ENCODE assay signal across 8 cellular contexts in genomic region chr5:142109356-142110045, GRCh38. TPM values are rescaled to one million over a fixed set of nuclear protein-coding genes. Genes with fewer than 3 reads are reported as not detected.
DNase-seq lines count a peak whose midpoint lies in the region; ATAC-seq and TF ChIP-seq lines count a peak whose summit lies in the region.

No MANE protein-coding gene starts in this region.

- peak; percentile 20 for ATAC-seq in GM18511 (IDR thresholded peaks at IDR 0.05; ENCODE audit: unreplicated experiment)

- WGBS in liver = under 1% methylated on average over 18 of the region's 18 CpGs
- WGBS in suprapubic skin = under 1% methylated on average over 18 of the region's 18 CpGs

- H3K27me3 Mint-ChIP-seq in chondrocyte (ENCODE audit: low read depth) = no peaks in the 10 kb centered on the region

- peaks cover 9 to 23% (median 14%) of the 10 kb centered on the region in 4 donors for H3K4me1 ChIP-seq in liver (ENCODE audit: control insufficient read depth in 4 of 4, insufficient read depth in 4 of 4, low read length in 3 of 4)
- H3K4me1 ChIP-seq in suprapubic skin = peaks cover 51% of the 10 kb centered on the region

- H3K27me3 ChIP-seq in liver (ENCODE audit: control insufficient read depth in 4 of 4, insufficient read depth in 4 of 4, low read length in 3 of 4) (no peaks in the 10 kb centered on the region), suprapubic skin (no peaks in the 10 kb centered on the region)

- H3K36me3 Mint-ChIP-seq in chondrocyte (ENCODE audit: low read depth) = no peaks in the 10 kb centered on the region

- DNase-seq in AG08396 (ENCODE audit: low spot score) = peak; percentile 42
- no peak for DNase-seq in chondrocyte (ENCODE audit: low spot score)
- DNase-seq in suprapubic skin (ENCODE audit: low spot score in 2 of 2) = no peak
- DNase-seq in NCI-H1092 (lab: John Stamatoyannopoulos, UW) = no peak
- DNase-seq in iPS-NIHi7 (ENCODE audit: extremely low spot score) = no peak

- peak overlapping the region; percentile 99 for H3K4me3 Mint-ChIP-seq in chondrocyte (ENCODE audit: unreplicated experiment)

- peak overlapping the region; percentile 55 to 86 for H3K9ac ChIP-seq in liver (ENCODE audit: low read depth in 1 of 2, low read length in 2 of 2)

- H3K36me3 ChIP-seq in liver (ENCODE audit: control insufficient read depth in 4 of 4, insufficient read depth in 3 of 4, low read depth in 1 of 4, low read length in 3 of 4) (no peaks in the 10 kb centered on the region), suprapubic skin (no peaks in the 10 kb centered on the region)

- H3K27ac ChIP-seq in liver (ENCODE audit: low read depth in 1 of 2, low read length in 2 of 2) = peak overlapping the region; percentile 90 to 94
- H3K27ac ChIP-seq in suprapubic skin = peak overlapping the region; percentile 95

- peak overlapping the region; percentile 97 for H3K27ac Mint-ChIP-seq in chondrocyte (ENCODE audit: unreplicated experiment)

- no peak for TF ChIP-seq POLR2A in suprapubic skin (IDR thresholded peaks at IDR 0.05)

- H3K4me1 Mint-ChIP-seq in chondrocyte (ENCODE audit: low read depth) = peaks cover 30% of the 10 kb centered on the region

- H3K4me3 ChIP-seq in liver (ENCODE audit: low read depth in 1 of 3, low read length in 3 of 3) (peak overlapping the region; percentile 48 to 98 (median 86)), suprapubic skin (peak overlapping the region; percentile 63)

- TF ChIP-seq RAD21 in liver (IDR thresholded peaks at IDR 0.05) = no peak

- TF ChIP-seq CTCF in chondrocyte (IDR thresholded peaks at IDR 0.05) (no peak), liver (IDR thresholded peaks at IDR 0.05; ENCODE audit: low read depth, low read length, missing input control) (no peak), suprapubic skin (IDR thresholded peaks at IDR 0.05) (no peak)

- no peaks in the 10 kb centered on the region for H3K9me3 Mint-ChIP-seq in chondrocyte (ENCODE audit: low read depth)

- H3K9me3 ChIP-seq in liver (ENCODE audit: control insufficient read depth in 4 of 4, low read length in 3 of 4) (no peaks in the 10 kb centered on the region), suprapubic skin (no peaks in the 10 kb centered on the region)

- TF ChIP-seq EP300 in suprapubic skin (IDR thresholded peaks at IDR 0.05) = no peak

TF ChIP-seq in PFSK-1, 5 proteins besides CTCF, POLR2A, EP300 and RAD21:
- TF ChIP-seq SIN3A (IDR thresholded peaks at IDR 0.05; ENCODE audit: borderline replicate concordance, insufficient read depth, low read length) (0 out of 2 replicates have a peak, but pooled peaks have one; percentile 51), POLR2AphosphoS5 (IDR thresholded peaks at IDR 0.05; ENCODE audit: low read depth, low read length) (no peak)
TF ChIP-seq in PFSK-1: peak in this region for 1.

TF ChIP-seq in liver, 16 proteins besides CTCF, POLR2A, EP300 and RAD21:
- TF ChIP-seq FOXA2 (IDR thresholded peaks at IDR 0.05) = no peak
- no peak for TF ChIP-seq HNF4G (IDR thresholded peaks at IDR 0.05)
- TF ChIP-seq FOXA1 (IDR thresholded peaks at IDR 0.05) = no peak
- TF ChIP-seq YY1 (IDR thresholded peaks at IDR 0.05) = peak; percentile 17
- no peak for TF ChIP-seq JUND (IDR thresholded peaks at IDR 0.05)
- TF ChIP-seq GABPA (IDR thresholded peaks at IDR 0.05 in 1 of 2, conservative IDR thresholded peaks at IDR 0.05 in 1 of 2) = no peak
- no peak for TF ChIP-seq NR2F2 (IDR thresholded peaks at IDR 0.05)
- no peak for TF ChIP-seq HNF4A (conservative IDR thresholded peaks at IDR 0.05)
- no peak for TF ChIP-seq TAF1 (conservative IDR thresholded peaks at IDR 0.05)
- no peak for TF ChIP-seq SP1 (IDR thresholded peaks at IDR 0.05)
- TF ChIP-seq, protein P1, sequence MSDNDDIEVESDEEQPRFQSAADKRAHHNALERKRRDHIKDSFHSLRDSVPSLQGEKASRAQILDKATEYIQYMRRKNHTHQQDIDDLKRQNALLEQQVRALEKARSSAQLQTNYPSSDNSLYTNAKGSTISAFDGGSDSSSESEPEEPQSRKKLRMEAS (IDR thresholded peaks at IDR 0.05) = peak; percentile 10

RNA-seq across cellular contexts. Expression of gene NDFIP1, which starts 0.9 kb away (rescaled TPM):
- 84.2 TPM for polyA plus RNA-seq in PFSK-1 (2012; ENCODE audit: insufficient read length, low read depth)
- 62.1 to 64.2 TPM (median 63.8 TPM) in 3 replicates for total RNA-seq in chondrocyte
- total RNA-seq in liver = 10 to 100 TPM; 50.2 to 68.1 TPM
- 10 to 100 TPM; 43.5 to 63.9 TPM for polyA plus RNA-seq in liver
- 100 to 1,000 TPM in 1 of 4 donors, 10 to 100 TPM in 3; 57.8 to 116 (median 75.7) TPM for total RNA-seq in suprapubic skin
